12 cellular contexts compared by ENCODE assay signal in the genomic region with DNA sequence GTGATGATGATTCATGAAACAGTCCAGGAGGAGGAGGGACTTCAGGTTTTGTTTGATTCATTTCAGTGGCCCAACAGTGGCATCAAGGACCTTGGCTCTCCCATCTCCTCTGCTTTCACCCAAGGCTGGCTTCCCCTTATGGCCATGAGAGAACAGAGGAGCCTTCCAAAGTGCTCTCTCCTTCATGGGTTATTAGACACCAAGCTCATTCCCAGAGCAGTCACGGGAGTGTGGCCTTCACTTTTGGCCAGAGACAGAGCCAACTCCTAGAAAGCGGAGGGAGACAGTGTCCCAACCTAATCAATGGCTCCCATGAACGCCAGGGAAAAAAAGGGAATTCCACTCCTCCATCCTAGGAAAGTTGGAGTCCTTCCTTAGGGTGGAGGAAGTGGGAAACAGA. TPM values are rescaled to one million over a fixed set of nuclear protein-coding genes. Genes with fewer than 3 reads are reported as not detected.
DNase-seq lines count a peak whose midpoint lies in the region; ATAC-seq and TF ChIP-seq lines count a peak whose summit lies in the region.
"Had no signal": no experiment of that assay in that cellular context is flagged by ENCODE, and none has a peak within 500 bp of the region (broad histone marks: within the 10 kb centered on the region; RNA-seq: fewer than 3 reads in every experiment).

No MANE protein-coding gene starts in this region.

- no peak for DNase-seq in activated naive CD4-positive, alpha-beta T cell treated with anti-CD3 and anti-CD28 coated beads, Interleukin-2, amount 50 U/mL, for 16 hours
- DNase-seq in activated CD8-positive, alpha-beta T cell treated with anti-CD3 and anti-CD28 coated beads for 36 hours: peak; percentile 30
- no peak for DNase-seq in suprapubic skin (ENCODE audit: low spot score in 2 of 2)
- no peak for DNase-seq in NCI-H146 (lab: John Stamatoyannopoulos, UW)
- DNase-seq in glomerular visceral epithelial cell (ENCODE audit: extremely low spot score): no peak
- DNase-seq: activated effector memory CD4-positive, alpha-beta T cell treated with Interleukin-2 at 50 U/mL for 16 hours; foreskin fibroblast; NCI-H1417 treated with DMSO at 0.1 percent for 48 hours; SHP77 treated with DMSO at 0.1 percent for 48 hours had no signal

- H3K27ac Mint-ChIP-seq in activated naive CD4-positive, alpha-beta T cell treated with anti-CD3 and anti-CD28 coated beads, Interleukin-2, amount 50 U/mL, for 24 hours: no peak overlapping the region
- peak overlapping the region; percentile 91 for H3K27ac Mint-ChIP-seq in activated CD8-positive, alpha-beta T cell treated with anti-CD3 and anti-CD28 coated beads for 36 hours

- H3K4me3 Mint-ChIP-seq in activated naive CD4-positive, alpha-beta T cell treated with anti-CD3 and anti-CD28 coated beads, Interleukin-2, amount 50 U/mL, for 24 hours: peak overlapping the region; percentile 92
- H3K4me3 Mint-ChIP-seq in activated CD8-positive, alpha-beta T cell treated with anti-CD3 and anti-CD28 coated beads for 36 hours: peak overlapping the region; percentile 77

- CTCF ChIA-PET in activated CD8-positive, alpha-beta T cell treated with anti-CD3 and anti-CD28 coated beads for 36 hours (lab: Charles Lee): interaction anchor here (1.3 to 2.0 kb wide), 3 partner anchors 8 to 45 kb away, joined by 3 to 7 read pairs (median 6); a partner anchor contains a TSS

- ATAC-seq in activated CD8-positive, alpha-beta T cell treated with anti-CD3 and anti-CD28 coated beads for 36 hours: no peak
- ATAC-seq in GM21717 (IDR thresholded peaks at IDR 0.05; ENCODE audit: unreplicated experiment): no peak

- H3K27me3 Mint-ChIP-seq in activated naive CD4-positive, alpha-beta T cell treated with anti-CD3 and anti-CD28 coated beads, Interleukin-2, amount 50 U/mL, for 24 hours: no peaks in the 10 kb centered on the region
- H3K27me3 Mint-ChIP-seq in activated CD8-positive, alpha-beta T cell treated with anti-CD3 and anti-CD28 coated beads for 36 hours: no peaks in the 10 kb centered on the region

- peaks cover 65% of the 10 kb centered on the region for H3K4me1 Mint-ChIP-seq in activated naive CD4-positive, alpha-beta T cell treated with anti-CD3 and anti-CD28 coated beads, Interleukin-2, amount 50 U/mL, for 24 hours
- H3K4me1 Mint-ChIP-seq in activated CD8-positive, alpha-beta T cell treated with anti-CD3 and anti-CD28 coated beads for 36 hours (ENCODE audit: low read depth): peaks cover 57% of the 10 kb centered on the region

- peaks cover 26% of the 10 kb centered on the region for H3K27me3 ChIP-seq in iPS-15b (ENCODE audit: control insufficient read depth, insufficient read depth, low read length)
- no peaks in the 10 kb centered on the region for H3K27me3 ChIP-seq in suprapubic skin

- no peak for TF ChIP-seq CTCF in activated CD8-positive, alpha-beta T cell treated with anti-CD3 and anti-CD28 coated beads for 36 hours (IDR thresholded peaks at IDR 0.05)
- TF ChIP-seq CTCF in suprapubic skin (IDR thresholded peaks at IDR 0.05): no peak

- H3K36me3 ChIP-seq in iPS-15b (ENCODE audit: control insufficient read depth, insufficient read depth, low read length) (no peaks in the 10 kb centered on the region), suprapubic skin (peaks cover 5% of the 10 kb centered on the region)

- no peak overlapping the region for H3K27ac ChIP-seq in suprapubic skin

- H3K36me3 Mint-ChIP-seq in activated naive CD4-positive, alpha-beta T cell treated with anti-CD3 and anti-CD28 coated beads, Interleukin-2, amount 50 U/mL, for 24 hours: peaks cover 12% of the 10 kb centered on the region
- H3K36me3 Mint-ChIP-seq in activated CD8-positive, alpha-beta T cell treated with anti-CD3 and anti-CD28 coated beads for 36 hours (ENCODE audit: low read depth): peaks cover 50% of the 10 kb centered on the region

- peak overlapping the region; percentile 10 for H3K4me3 ChIP-seq in iPS-15b (ENCODE audit: low read depth, low read length)
- peak overlapping the region; percentile 63 for H3K4me3 ChIP-seq in suprapubic skin

- H3K4me1 ChIP-seq in iPS-15b (ENCODE audit: control insufficient read depth, insufficient read depth, low read length): no peaks in the 10 kb centered on the region
- H3K4me1 ChIP-seq in suprapubic skin: peaks cover 58% of the 10 kb centered on the region

- POLR2A ChIA-PET in activated CD8-positive, alpha-beta T cell treated with anti-CD3 and anti-CD28 coated beads for 36 hours (lab: Charles Lee): interaction anchor here (0.8 to 13.3 kb wide), 2 partner anchors 14 to 27 kb away, joined by 3 to 118 read pairs; a partner anchor contains a TSS

- no peak overlapping the region for H3K9ac ChIP-seq in iPS-15b (ENCODE audit: low read depth, low read length)

- TF ChIP-seq EP300 in suprapubic skin (IDR thresholded peaks at IDR 0.05): no peak

- intact Hi-C loops in activated CD8-positive, alpha-beta T cell treated with anti-CD3 and anti-CD28 coated beads for 36 hours (cut with micrococcal nuclease): no loop called here

- H3K9me3 ChIP-seq in iPS-15b (ENCODE audit: control insufficient read depth, insufficient read depth, low read length) (no peaks in the 10 kb centered on the region), suprapubic skin (no peaks in the 10 kb centered on the region)

- no peaks in the 10 kb centered on the region for H3K9me3 Mint-ChIP-seq in activated naive CD4-positive, alpha-beta T cell treated with anti-CD3 and anti-CD28 coated beads, Interleukin-2, amount 50 U/mL, for 24 hours
- no peaks in the 10 kb centered on the region for H3K9me3 Mint-ChIP-seq in activated CD8-positive, alpha-beta T cell treated with anti-CD3 and anti-CD28 coated beads for 36 hours

- no peak for TF ChIP-seq POLR2A in suprapubic skin (IDR thresholded peaks at IDR 0.05)

- 88% methylated on average over 3 of the region's 3 CpGs for WGBS in suprapubic skin

RNA-seq across cellular contexts. Expression of a gene that starts 0.9 kb away (rescaled TPM):
- total RNA-seq in activated CD8-positive, alpha-beta T cell treated with anti-CD3 and anti-CD28 coated beads for 36 hours: 1 to 10 TPM; 4.5 to 6.2 TPM
- total RNA-seq in suprapubic skin: 10 to 100 TPM in 1 of 4 donors, 1 to 10 TPM in 3; 6.3 to 10.4 (median 8.3) TPM

RNA-seq across cellular contexts. Expression of a gene that starts 1.5 kb away (rescaled TPM):
- total RNA-seq in activated CD8-positive, alpha-beta T cell treated with anti-CD3 and anti-CD28 coated beads for 36 hours: 10 to 100 TPM; 14.5 to 18.6 TPM
- 10 to 100 TPM; 12.2 to 52.1 (median 23.0) TPM for total RNA-seq in suprapubic skin

RNA-seq across cellular contexts. Expression of a gene that starts 9.0 kb away (rescaled TPM):
- 10 to 100 TPM; 39.1 to 40.5 TPM for total RNA-seq in activated CD8-positive, alpha-beta T cell treated with anti-CD3 and anti-CD28 coated beads for 36 hours
- 100 to 1,000 TPM in 1 of 4 donors, 10 to 100 TPM in 3; 70.8 to 104 (median 72.6) TPM for total RNA-seq in suprapubic skin

RNA-seq across cellular contexts. Expression of a gene that starts 27.3 kb away (rescaled TPM):
- total RNA-seq in activated CD8-positive, alpha-beta T cell treated with anti-CD3 and anti-CD28 coated beads for 36 hours: 10 to 100 TPM; 26.8 to 29.1 TPM
- 10 to 100 TPM; 31.3 to 73.6 (median 37.9) TPM for total RNA-seq in suprapubic skin
